Comparison of ENCODE assay signal across 12 cellular contexts in genomic region chr2:96557421-96557820, GRCh38. TPM values are rescaled to one million over a fixed set of nuclear protein-coding genes. Genes with fewer than 3 reads are reported as not detected.
A peak's percentile ranks its signal among the peaks of the same experiment; 100 is the strongest.
DNase-seq lines count a peak whose midpoint lies in the region; ATAC-seq, FAIRE-seq and TF ChIP-seq lines count a peak whose summit lies in the region.
"Not testable (repeated sequence)": the region's sequence is repeated elsewhere in the genome, so short reads cannot be mapped to it uniquely, and the experiment has no call there.
"Had no signal": no experiment of that assay in that cellular context is flagged by ENCODE, and none has a peak within 500 bp of the region (broad histone marks: within the 10 kb centered on the region; RNA-seq: fewer than 3 reads in every experiment).

No MANE protein-coding gene starts in this region.

- H3K79me2 ChIP-seq in keratinocyte (ENCODE audit: control insufficient read depth, insufficient read depth, low read length), result not testable (repeated sequence)

- H3K9me3 ChIP-seq in keratinocyte (ENCODE audit: control insufficient read depth, low read depth, low read length); gastrocnemius medialis: not testable (repeated sequence)

- H3K36me3 Mint-ChIP-seq in Calu3 (ENCODE audit: insufficient read depth, unreplicated experiment), result peaks cover 24% of the 10 kb centered on the region
- H3K36me3 Mint-ChIP-seq in activated CD4-positive, alpha-beta memory T cell treated with anti-CD3 and anti-CD28 coated beads for 36 hours; MCF 10A (ENCODE audit: insufficient read depth, unreplicated experiment); type B pancreatic cell: not testable (repeated sequence)
- peaks cover 20% of the 10 kb centered on the region for H3K36me3 Mint-ChIP-seq in activated T-helper 17 cell treated with anti-CD3 and anti-CD28 coated beads, Interleukin-2, amount 50 U/mL, for 72 hours (ENCODE audit: low read depth)

- in situ Hi-C loops in gastrocnemius medialis (cut with MboI; ENCODE audit: low sequenced_read_pairs in 4 of 4), result not testable (repeated sequence)

- intact Hi-C loops in Calu3 (cut with micrococcal nuclease; ENCODE audit: unreplicated experiment), result loop anchor here (2.0 to 10.0 kb wide), 2 partner anchors 23 to 257 kb away; partner anchors contain the start of gene CNNM3
- intact Hi-C loops in activated CD4-positive, alpha-beta memory T cell treated with anti-CD3 and anti-CD28 coated beads for 36 hours (cut with micrococcal nuclease), result loop anchor here (5.0 kb wide), 1 partner anchor 205 kb away; the partner anchor contains the start of gene CNNM4
- intact Hi-C loops in MCF 10A (cut with micrococcal nuclease); gastrocnemius medialis (cut with DNase I; ENCODE audit: low total_unique reads): not testable (repeated sequence)

- not testable (repeated sequence) for ATAC-seq in activated T-helper 17 cell treated with anti-CD3 and anti-CD28 coated beads, Interleukin-2, amount 50 U/mL, for 72 hours (replicated peaks); gastrocnemius medialis

- peak overlapping the region; percentile 41 for H3K27ac ChIP-seq in RWPE1
- H3K27ac ChIP-seq in keratinocyte (ENCODE audit: control insufficient read depth, insufficient read depth, low read length), result peak overlapping the region; percentile 59
- H3K27ac ChIP-seq in gastrocnemius medialis, result peak overlapping the region; percentile 39 to 93 (median 52)

- H3K9me1 ChIP-seq in keratinocyte (ENCODE audit: control insufficient read depth, extremely low read depth, insufficient read depth, low read length), result not testable (repeated sequence)

- H3K4me3 Mint-ChIP-seq in Calu3 (ENCODE audit: low read depth, unreplicated experiment), result peak overlapping the region; percentile 62
- not testable (repeated sequence) for H3K4me3 Mint-ChIP-seq in activated CD4-positive, alpha-beta memory T cell treated with anti-CD3 and anti-CD28 coated beads for 36 hours; MCF 10A (ENCODE audit: unreplicated experiment); type B pancreatic cell
- peak overlapping the region; percentile 42 for H3K4me3 Mint-ChIP-seq in activated T-helper 17 cell treated with anti-CD3 and anti-CD28 coated beads, Interleukin-2, amount 50 U/mL, for 72 hours

- BruUV-seq in Calu3 (replicated peaks; lab: Mats Ljungman, UMichigan); MCF 10A (replicated peaks; lab: Mats Ljungman, UMichigan): not testable (repeated sequence)

- TF ChIP-seq CTCF in Calu3 (IDR thresholded peaks at IDR 0.05; ENCODE audit: unreplicated experiment); RWPE1 (conservative IDR thresholded peaks at IDR 0.05; ENCODE audit: low read depth); MCF 10A (IDR thresholded peaks at IDR 0.05; ENCODE audit: unreplicated experiment); keratinocyte (optimal IDR thresholded peaks at IDR 0.05 in 1 of 3, IDR thresholded peaks at IDR 0.05 in 1 of 3, conservative IDR thresholded peaks at IDR 0.05 in 1 of 3; ENCODE audit: extremely low read depth in 1 of 3, insufficient read depth in 2 of 3, low read length in 3 of 3); gastrocnemius medialis (IDR thresholded peaks at IDR 0.05 in 4 of 5, conservative IDR thresholded peaks at IDR 0.05 in 1 of 5); type B pancreatic cell (conservative IDR thresholded peaks at IDR 0.05): not testable (repeated sequence)

- not testable (repeated sequence) for H3K9me3 Mint-ChIP-seq in Calu3 (ENCODE audit: low read depth, unreplicated experiment); activated CD4-positive, alpha-beta memory T cell treated with anti-CD3 and anti-CD28 coated beads for 36 hours; activated T-helper 17 cell treated with anti-CD3 and anti-CD28 coated beads, Interleukin-2, amount 50 U/mL, for 72 hours; MCF 10A (ENCODE audit: unreplicated experiment); type B pancreatic cell

- not testable (repeated sequence) for DNase-seq in Calu3; RWPE1 (ENCODE audit: low spot score); activated CD4-positive, alpha-beta memory T cell treated with anti-CD3 and anti-CD28 coated beads for 36 hours; MCF 10A (ENCODE audit: unreplicated experiment); keratinocyte (ENCODE audit: low read depth, low spot score); gastrocnemius medialis; type B pancreatic cell (ENCODE audit: extremely low spot score, unreplicated experiment)

- not testable (repeated sequence) for H3K9ac ChIP-seq in keratinocyte (ENCODE audit: control insufficient read depth, extremely low read depth, insufficient read depth, low read length)

- not testable (repeated sequence) for H3K4me3 ChIP-seq in keratinocyte (ENCODE audit: control insufficient read depth in 2 of 3, extremely low read depth in 1 of 3, insufficient read depth in 2 of 3, low read depth in 1 of 3, low read length in 3 of 3); gastrocnemius medialis

- not testable (repeated sequence) for H3K4me2 ChIP-seq in keratinocyte (ENCODE audit: control insufficient read depth, extremely low read depth, insufficient read depth, low read depth, low read length)

- POLR2A ChIA-PET in RWPE1 (lab: Yijun Ruan, JAX; ENCODE audit: low non-redundant PET), result not testable (repeated sequence)
- POLR2A ChIA-PET in activated CD4-positive, alpha-beta memory T cell treated with anti-CD3 and anti-CD28 coated beads for 36 hours (lab: Charles Lee), result interaction anchor here (1.1 to 1.8 kb wide), 3 partner anchors 19 to 47 kb away, joined by 4 to 10 read pairs (median 4); no protein-coding TSS in a partner anchor
- POLR2A ChIA-PET in MCF 10A (lab: Yijun Ruan, JAX), result interaction anchor here (1.5 kb wide), 1 partner anchor 17 kb away, joined by 7 read pairs; no protein-coding TSS in a partner anchor

- dilution Hi-C loops in keratinocyte (cut with MboI; ENCODE audit: extremely low pct_ligation_motif_present, low sequenced_read_pairs), result not testable (repeated sequence)

- peak overlapping the region; percentile 98 for H3K27ac Mint-ChIP-seq in Calu3 (ENCODE audit: unreplicated experiment)
- peak overlapping the region; percentile 40 for H3K27ac Mint-ChIP-seq in activated CD4-positive, alpha-beta memory T cell treated with anti-CD3 and anti-CD28 coated beads for 36 hours
- peak overlapping the region; percentile 66 for H3K27ac Mint-ChIP-seq in activated T-helper 17 cell treated with anti-CD3 and anti-CD28 coated beads, Interleukin-2, amount 50 U/mL, for 72 hours
- peak overlapping the region; percentile 41 for H3K27ac Mint-ChIP-seq in MCF 10A (ENCODE audit: low read depth, unreplicated experiment)
- peak overlapping the region; percentile 76 for H3K27ac Mint-ChIP-seq in type B pancreatic cell

- H4K20me1 ChIP-seq in keratinocyte (ENCODE audit: control insufficient read depth, extremely low read depth, insufficient read depth, low read length), result not testable (repeated sequence)

- H2AFZ ChIP-seq in keratinocyte (ENCODE audit: control insufficient read depth, low read length), result not testable (repeated sequence)

- CTCF ChIA-PET in Calu3 (lab: Charles Lee), result interaction anchor here (1.0 to 1.2 kb wide), 3 partner anchors 9 to 258 kb away, joined by 3 to 4 read pairs (median 3); partner anchors contain the start of gene CNNM3
- CTCF ChIA-PET in RWPE1 (lab: Yijun Ruan, JAX), result interaction anchor here (0.5 to 0.7 kb wide), 4 partner anchors 33 to 383 kb away, joined by 3 to 5 read pairs (median 4); no protein-coding TSS in a partner anchor
- CTCF ChIA-PET in activated CD4-positive, alpha-beta memory T cell treated with anti-CD3 and anti-CD28 coated beads for 36 hours (lab: Charles Lee), result interaction anchor here (1.1 to 4.8 kb wide), 4 partner anchors 13 to 48 kb away, joined by 3 to 74 read pairs (median 5); partner anchors contain the start of gene ARID5A
- CTCF ChIA-PET in MCF 10A (lab: Yijun Ruan, JAX), result interaction anchor here (0.5 to 4.6 kb wide), 8 partner anchors 9 to 448 kb away, joined by 3 to 50 read pairs (median 3); no protein-coding TSS in a partner anchor

- H3K36me3 ChIP-seq in keratinocyte (ENCODE audit: control insufficient read depth in 2 of 2, extremely low read depth in 1 of 2, insufficient read depth in 2 of 2, low read length in 2 of 2); gastrocnemius medialis: not testable (repeated sequence)

- peaks cover 12% of the 10 kb centered on the region for H3K4me1 ChIP-seq in keratinocyte (ENCODE audit: control insufficient read depth, extremely low read depth, insufficient read depth, low read length)
- peaks cover 11 to 14% of the 10 kb centered on the region in 2 donors for H3K4me1 ChIP-seq in gastrocnemius medialis

- FAIRE-seq in keratinocyte (lab: Jason Lieb, UNC), result not testable (repeated sequence)

- H3K4me1 Mint-ChIP-seq in Calu3 (ENCODE audit: low read depth, unreplicated experiment) (peaks cover 38% of the 10 kb centered on the region), type B pancreatic cell (ENCODE audit: unreplicated experiment) (peaks cover 11% of the 10 kb centered on the region)
- H3K4me1 Mint-ChIP-seq in activated CD4-positive, alpha-beta memory T cell treated with anti-CD3 and anti-CD28 coated beads for 36 hours (ENCODE audit: low read depth), result peaks cover 38% of the 10 kb centered on the region
- not testable (repeated sequence) for H3K4me1 Mint-ChIP-seq in activated T-helper 17 cell treated with anti-CD3 and anti-CD28 coated beads, Interleukin-2, amount 50 U/mL, for 72 hours; MCF 10A (ENCODE audit: insufficient read depth, unreplicated experiment)

- not testable (repeated sequence) for TF ChIP-seq POLR2A in gastrocnemius medialis (IDR thresholded peaks at IDR 0.05)

- H3K27me3 Mint-ChIP-seq in Calu3 (ENCODE audit: unreplicated experiment); activated CD4-positive, alpha-beta memory T cell treated with anti-CD3 and anti-CD28 coated beads for 36 hours; activated T-helper 17 cell treated with anti-CD3 and anti-CD28 coated beads, Interleukin-2, amount 50 U/mL, for 72 hours; MCF 10A (ENCODE audit: insufficient read depth, unreplicated experiment); type B pancreatic cell: not testable (repeated sequence)

- H3K27me3 ChIP-seq in keratinocyte (ENCODE audit: control insufficient read depth, extremely low read depth, insufficient read depth, low read length); gastrocnemius medialis: not testable (repeated sequence)

RNA-seq across cellular contexts. Expression of gene ARID5A, which starts 20.9 kb away (rescaled TPM):
- total RNA-seq in Calu3 (2022) (9.3 and 11.7 TPM in 2 replicates), MCF 10A (2022) (3.0 and 3.4 TPM in 2 replicates), gastrocnemius medialis (100 to 1,000 TPM in 1 of 4 donors, 10 to 100 TPM in 1, 1 to 10 TPM in 2; 6.7 to 126 (median 30.5) TPM), type B pancreatic cell (ENCODE audit: low replicate concordance) (5.1 and 11.9 TPM in 2 replicates)
- 100 to 1,000 TPM; 260 to 266 TPM for total RNA-seq in activated CD4-positive, alpha-beta memory T cell treated with anti-CD3 and anti-CD28 coated beads for 36 hours
- 100 to 1,000 TPM; 181 to 252 TPM for total RNA-seq in activated T-helper 17 cell treated with anti-CD3 and anti-CD28 coated beads, Interleukin-2, amount 50 U/mL, for 72 hours
- 1.6 to 2.8 TPM (median 1.9 TPM) in 3 replicates for polyA plus RNA-seq in keratinocyte
- 3.4 TPM for polyA plus RNA-seq in keratinocyte (2011; ENCODE audit: low read depth)
- polyA plus RNA-seq in keratinocyte (2011; cell fraction: cytosol; rRNA removed), result 0.98 and 2.6 TPM in 2 replicates
- 2.4 and 3.3 TPM in 2 replicates for polyA plus RNA-seq in keratinocyte (2011; cell fraction: nucleus; rRNA removed)
- polyA plus RNA-seq in keratinocyte (2012; ENCODE audit: low replicate concordance), result 3.0 and 4.9 TPM in 2 replicates
- polyA minus RNA-seq in keratinocyte, result 0.86 to 4.1 TPM (median 0.93 TPM) in 3 replicates
- polyA minus RNA-seq in keratinocyte (2011; cell fraction: cytosol; rRNA and poly(A)+ RNA removed), result 3.1 TPM
- 1.0 and 2.4 TPM in 2 replicates for polyA minus RNA-seq in keratinocyte (2011; cell fraction: nucleus; rRNA and poly(A)+ RNA removed)

RNA-seq across cellular contexts. Expression of gene NEURL3, which starts 52.3 kb away (rescaled TPM):
- total RNA-seq in Calu3 (2022), result 18.5 and 19.7 TPM in 2 replicates
- 1 to 10 TPM in 1 of 2 experiments, under 1 TPM in 1; 0.87 to 1.1 TPM for total RNA-seq in activated CD4-positive, alpha-beta memory T cell treated with anti-CD3 and anti-CD28 coated beads for 36 hours
- total RNA-seq in activated T-helper 17 cell treated with anti-CD3 and anti-CD28 coated beads, Interleukin-2, amount 50 U/mL, for 72 hours, result 1 to 10 TPM in 1 of 2 donors, under 1 TPM in 1; 0.91 to 3.4 TPM
- total RNA-seq in MCF 10A (2022), result not detected in 2 replicates
- polyA plus RNA-seq in keratinocyte, result 0.05 to 0.06 TPM in 2 of 3 replicates, not detected in the other
- polyA plus RNA-seq in keratinocyte (2011; ENCODE audit: low read depth), result not detected
- not detected in 2 replicates for polyA plus RNA-seq in keratinocyte (2011; cell fraction: cytosol; rRNA removed)
- 0.15 and 0.48 TPM in 2 replicates for polyA plus RNA-seq in keratinocyte (2011; cell fraction: nucleus; rRNA removed)
- polyA plus RNA-seq in keratinocyte (2012; ENCODE audit: low replicate concordance), result 0.20 TPM in 1 of 2 replicates, not detected in the other
- not detected in 3 replicates for polyA minus RNA-seq in keratinocyte
- polyA minus RNA-seq in keratinocyte (2011; cell fraction: cytosol; rRNA and poly(A)+ RNA removed), result not detected
- 0.32 TPM in 1 of 2 replicates, not detected in the other for polyA minus RNA-seq in keratinocyte (2011; cell fraction: nucleus; rRNA and poly(A)+ RNA removed)
- total RNA-seq in gastrocnemius medialis, result not detected
- 1.1 and 2.5 TPM in 2 replicates for total RNA-seq in type B pancreatic cell (ENCODE audit: low replicate concordance)
- total RNA-seq: A673, H1, IMR-90 had no signal
- polyA plus RNA-seq: CD8-positive, alpha-beta memory T cell; H1; IMR-90 had no signal

Comparison
In these comparisons a context has a peak if more than half of its experiments do, and no peak if none do; other contexts are left out.
1. H3K27ac Mint-ChIP-seq: peak in every context shown above with its lines; median percentile 98 in Calu3; 76 in type B pancreatic cell; 66 in activated T-helper 17 cell treated with anti-CD3 and anti-CD28 coated beads, Interleukin-2, amount 50 U/mL, for 72 hours; 41 in MCF 10A; 40 in activated CD4-positive, alpha-beta memory T cell treated with anti-CD3 and anti-CD28 coated beads for 36 hours.